34 cellular contexts compared by ENCODE assay signal in genomic region chr2:235161565-235161964, GRCh38.
"Had no signal": no experiment of that assay in that cellular context is flagged by ENCODE, and none has a peak within 500 bp of the region (broad histone marks: within the 10 kb centered on the region; RNA-seq: fewer than 3 reads in every experiment).

No MANE protein-coding gene starts in this region.

- H3K27ac Mint-ChIP-seq: activated B cell treated with CpG ODN at 0.5 μM for 24 hours; activated CD4-positive, alpha-beta memory T cell treated with anti-CD3 and anti-CD28 coated beads for 36 hours; activated CD4-positive, alpha-beta T cell treated with anti-CD3 and anti-CD28 coated beads, Interleukin-2, amount 10 ng/mL, durations not matched to agents 24 days and 14 days; activated CD8-positive, alpha-beta T cell treated with anti-CD3 and anti-CD28 coated beads for 36 hours; activated naive CD4-positive, alpha-beta T cell treated with anti-CD3 and anti-CD28 coated beads, Interleukin-2, amount 10 ng/mL, durations not matched to agents 7 days and 5 days; activated naive CD4-positive, alpha-beta T cell treated with anti-CD3 and anti-CD28 coated beads, Interleukin-2, amount 50 U/mL, for 24 hours; activated naive CD8-positive, alpha-beta T cell; activated naive CD8-positive, alpha-beta T cell treated with anti-CD3 and anti-CD28 coated beads, Interleukin-2, amount 50 U/mL, for 24 hours; activated T-cell treated with anti-CD3 and anti-CD28 coated beads, Interleukin-2, amount 50 U/mL, for 72 hours; activated T-helper 1 cell treated with anti-CD3 and anti-CD28 coated beads, Interleukin-12 subunit alpha, Interleukin-12 subunit beta, Interleukin-2, Interleukin-4 antibody, amounts not matched to agents 30 ng/mL and 10 ng/mL and 1 ng/mL, durations not matched to agents 14 hours and 24 hours and 36 hours; activated T-helper 17 cell treated with anti-CD3 and anti-CD28 coated beads, Interleukin-2, amount 50 U/mL, for 72 hours; brain; T-cell; T-helper 2 cell treated with Interferon-gamma antibody and Interleukin-4, amounts not matched to agents 5 μg/mL and 100 μg/mL, for 36 hours had no signal

- H3K9me3 Mint-ChIP-seq: activated B cell treated with CpG ODN at 0.5 μM for 24 hours; activated CD4-positive, alpha-beta memory T cell treated with anti-CD3 and anti-CD28 coated beads for 36 hours; activated CD4-positive, alpha-beta T cell treated with anti-CD3 and anti-CD28 coated beads, Interleukin-2, amount 10 ng/mL, durations not matched to agents 24 days and 14 days; activated CD8-positive, alpha-beta T cell treated with anti-CD3 and anti-CD28 coated beads for 36 hours; activated naive CD4-positive, alpha-beta T cell treated with anti-CD3 and anti-CD28 coated beads, Interleukin-2, amount 10 ng/mL, durations not matched to agents 7 days and 5 days; activated naive CD4-positive, alpha-beta T cell treated with anti-CD3 and anti-CD28 coated beads, Interleukin-2, amount 50 U/mL, for 24 hours; activated naive CD8-positive, alpha-beta T cell treated with anti-CD3 and anti-CD28 coated beads, Interleukin-2, amount 50 U/mL, for 24 hours; activated T-cell treated with anti-CD3 and anti-CD28 coated beads, Interleukin-2, amount 50 U/mL, for 4 hours; activated T-cell treated with anti-CD3 and anti-CD28 coated beads, Interleukin-2, amount 50 U/mL, for 72 hours; activated T-helper 1 cell treated with anti-CD3 and anti-CD28 coated beads, Interleukin-12 subunit alpha, Interleukin-12 subunit beta, Interleukin-2, Interleukin-4 antibody, amounts not matched to agents 30 ng/mL and 10 ng/mL and 1 ng/mL, durations not matched to agents 14 hours and 24 hours and 36 hours; activated T-helper 17 cell treated with anti-CD3 and anti-CD28 coated beads, Interleukin-2, amount 50 U/mL, for 72 hours; central memory CD8-positive, alpha-beta T cell; T-cell; T-helper 2 cell treated with Interferon-gamma antibody and Interleukin-4, amounts not matched to agents 5 μg/mL and 100 μg/mL, for 36 hours had no signal

- H3K27me3 Mint-ChIP-seq: brain had no signal

- H3K4me1 ChIP-seq: ascending aorta had no signal

- DNase-seq: activated B cell treated with CpG ODN at 0.5 μM for 24 hours; activated CD4-positive, alpha-beta memory T cell treated with anti-CD3 and anti-CD28 coated beads for 36 hours; activated CD4-positive, alpha-beta T cell treated with anti-CD3 and anti-CD28 coated beads for 4 hours; activated CD4-positive, alpha-beta T cell treated with anti-CD3 and anti-CD28 coated beads, Interleukin-2, amount 10 ng/mL, durations not matched to agents 24 days and 14 days; activated CD4-positive, alpha-beta T cell treated with anti-CD3 and anti-CD28 coated beads, Interleukin-2, amount 50 U/mL, for 1 hour; activated CD4-positive, alpha-beta T cell treated with anti-CD3 and anti-CD28 coated beads, Interleukin-2, amount 50 U/mL, for 4 hours; activated CD4-positive, CD25-positive, alpha-beta regulatory T cell treated with anti-CD3 and anti-CD28 coated beads, Interleukin-2, amount 50 U/mL, for 72 hours; activated CD8-positive, alpha-beta memory T cell treated with anti-CD3 and anti-CD28 coated beads, Interleukin-2, amount 50 U/mL, for 4 hours; activated CD8-positive, alpha-beta T cell treated with anti-CD3 and anti-CD28 coated beads for 36 hours; activated effector memory CD4-positive, alpha-beta T cell treated with anti-CD3 and anti-CD28 coated beads, Interleukin-2, amount 50 U/mL, for 16 hours; activated naive CD4-positive, alpha-beta T cell treated with anti-CD3 and anti-CD28 coated beads, Interleukin-2, amount 10 ng/mL, durations not matched to agents 7 days and 5 days; activated naive CD4-positive, alpha-beta T cell treated with Interleukin-2 at 50 U/mL for 16 hours; activated naive CD8-positive, alpha-beta T cell treated with anti-CD3 and anti-CD28 coated beads, Interleukin-2, amount 50 U/mL, for 24 hours; activated T-cell treated with anti-CD3 and anti-CD28 coated beads for 4 hours; activated T-cell treated with anti-CD3 and anti-CD28 coated beads, Interleukin-2, amount 50 U/mL, for 1 hour; activated T-cell treated with anti-CD3 and anti-CD28 coated beads, Interleukin-2, amount 50 U/mL, for 4 hours; activated T-cell treated with anti-CD3 and anti-CD28 coated beads, Interleukin-2, amount 50 U/mL, for 72 hours; amygdala; anterior cingulate cortex; caudate nucleus; cerebellar nuclear complex; T-cell; T-helper 9 cell had no signal

- H3K27ac ChIP-seq: ascending aorta, cardiac muscle cell, VCaP had no signal

- H3K4me1 Mint-ChIP-seq: activated B cell treated with CpG ODN at 0.5 μM for 24 hours; activated CD4-positive, alpha-beta T cell treated with anti-CD3 and anti-CD28 coated beads, Interleukin-2, amount 10 ng/mL, durations not matched to agents 24 days and 14 days; activated naive CD4-positive, alpha-beta T cell treated with anti-CD3 and anti-CD28 coated beads, Interleukin-2, amount 10 ng/mL, durations not matched to agents 7 days and 5 days; activated naive CD4-positive, alpha-beta T cell treated with anti-CD3 and anti-CD28 coated beads, Interleukin-2, amount 50 U/mL, for 24 hours; activated naive CD8-positive, alpha-beta T cell treated with anti-CD3 and anti-CD28 coated beads, Interleukin-2, amount 50 U/mL, for 24 hours; activated T-helper 17 cell treated with anti-CD3 and anti-CD28 coated beads, Interleukin-2, amount 50 U/mL, for 72 hours; central memory CD8-positive, alpha-beta T cell; T-cell had no signal

- H3K27me3 ChIP-seq: ascending aorta, cardiac muscle cell had no signal

- H3K36me3 ChIP-seq: ascending aorta, cardiac muscle cell had no signal

- ATAC-seq: activated naive CD8-positive, alpha-beta T cell treated with anti-CD3 and anti-CD28 coated beads, Interleukin-2, amount 50 U/mL, for 24 hours; activated T-cell treated with anti-CD3 and anti-CD28 coated beads, Interleukin-2, amount 50 U/mL, for 4 hours; activated T-cell treated with anti-CD3 and anti-CD28 coated beads, Interleukin-2, amount 50 U/mL, for 72 hours; activated T-helper 17 cell treated with anti-CD3 and anti-CD28 coated beads, Interleukin-2, amount 50 U/mL, for 72 hours; T-cell had no signal

- H3K4me3 ChIP-seq: ascending aorta, cardiac muscle cell had no signal

- FAIRE-seq: TTC549 had no signal

- H3K36me3 Mint-ChIP-seq: activated CD4-positive, alpha-beta memory T cell treated with anti-CD3 and anti-CD28 coated beads for 36 hours; activated naive CD4-positive, alpha-beta T cell treated with anti-CD3 and anti-CD28 coated beads, Interleukin-2, amount 10 ng/mL, durations not matched to agents 7 days and 5 days; activated naive CD4-positive, alpha-beta T cell treated with anti-CD3 and anti-CD28 coated beads, Interleukin-2, amount 50 U/mL, for 24 hours; activated naive CD8-positive, alpha-beta T cell; brain; T-cell had no signal

- H3K9me3 ChIP-seq: ascending aorta had no signal

- H3K4me3 Mint-ChIP-seq: activated B cell treated with CpG ODN at 0.5 μM for 24 hours; activated CD4-positive, alpha-beta memory T cell treated with anti-CD3 and anti-CD28 coated beads for 36 hours; activated CD4-positive, alpha-beta T cell treated with anti-CD3 and anti-CD28 coated beads, Interleukin-2, amount 10 ng/mL, durations not matched to agents 24 days and 14 days; activated CD8-positive, alpha-beta T cell treated with anti-CD3 and anti-CD28 coated beads for 36 hours; activated naive CD4-positive, alpha-beta T cell treated with anti-CD3 and anti-CD28 coated beads, Interleukin-2, amount 10 ng/mL, durations not matched to agents 7 days and 5 days; activated naive CD4-positive, alpha-beta T cell treated with anti-CD3 and anti-CD28 coated beads, Interleukin-2, amount 50 U/mL, for 24 hours; activated naive CD8-positive, alpha-beta T cell; activated naive CD8-positive, alpha-beta T cell treated with anti-CD3 and anti-CD28 coated beads, Interleukin-2, amount 50 U/mL, for 24 hours; activated T-cell treated with anti-CD3 and anti-CD28 coated beads, Interleukin-2, amount 50 U/mL, for 4 hours; activated T-cell treated with anti-CD3 and anti-CD28 coated beads, Interleukin-2, amount 50 U/mL, for 72 hours; activated T-helper 1 cell treated with anti-CD3 and anti-CD28 coated beads, Interleukin-12 subunit alpha, Interleukin-12 subunit beta, Interleukin-2, Interleukin-4 antibody, amounts not matched to agents 30 ng/mL and 10 ng/mL and 1 ng/mL, durations not matched to agents 14 hours and 24 hours and 36 hours; activated T-helper 17 cell treated with anti-CD3 and anti-CD28 coated beads, Interleukin-2, amount 50 U/mL, for 72 hours; brain; central memory CD8-positive, alpha-beta T cell; T-cell; T-helper 2 cell treated with Interferon-gamma antibody and Interleukin-4, amounts not matched to agents 5 μg/mL and 100 μg/mL, for 36 hours had no signal
